In genomic region chr5:129698661-129699060, GRCh38 we compare ENCODE assay signal across 2 cellular contexts.
TF ChIP-seq lines count a peak whose summit lies in the region.

No MANE protein-coding gene starts in this region.

TF ChIP-seq in SK-N-SH, 30 proteins besides CTCF, POLR2A, EP300 and RAD21 (continued from another document):
- TF ChIP-seq REST (IDR thresholded peaks at IDR 0.05; ENCODE audit: low read depth, low read length) (no peak), NRF1 (IDR thresholded peaks at IDR 0.05; ENCODE audit: low read depth, low read length) (no peak), CHD2 (IDR thresholded peaks at IDR 0.05; ENCODE audit: low read length, partially characterized antibody) (no peak), POLR2AphosphoS5 (IDR thresholded peaks at IDR 0.05; ENCODE audit: low read depth, low read length) (no peak), PBX3 (IDR thresholded peaks at IDR 0.05) (no peak), MEF2A (IDR thresholded peaks at IDR 0.05; ENCODE audit: borderline replicate concordance, low read depth) (no peak), ELF1 (IDR thresholded peaks at IDR 0.05) (no peak), GATA2 (CRISPR knock-in tag; IDR thresholded peaks at IDR 0.05) (no peak), RXRA (IDR thresholded peaks at IDR 0.05; ENCODE audit: borderline replicate concordance, low read depth) (no peak), RCOR1 (IDR thresholded peaks at IDR 0.05; ENCODE audit: low read length) (no peak), NFIC (IDR thresholded peaks at IDR 0.05; ENCODE audit: borderline replicate concordance) (no peak), FOXM1 (IDR thresholded peaks at IDR 0.05; ENCODE audit: low read depth) (no peak), MXI1 (IDR thresholded peaks at IDR 0.05; ENCODE audit: low read depth, low read length) (no peak)

TF ChIP-seq in SK-N-SH treated with all-trans-retinoic acid at 6 μM for 48 hours, 23 proteins besides CTCF, POLR2A, EP300 and RAD21 (continued from another document):
- no peak for TF ChIP-seq POU6F1 (CRISPR knock-in tag; IDR thresholded peaks at IDR 0.05; ENCODE audit: borderline replicate concordance, low read depth)
- TF ChIP-seq ZNF70 (CRISPR knock-in tag; IDR thresholded peaks at IDR 0.05) = no peak
- TF ChIP-seq TCF4 (CRISPR knock-in tag; IDR thresholded peaks at IDR 0.05; ENCODE audit: borderline replicate concordance) = no peak
- TF ChIP-seq PATZ1 (CRISPR knock-in tag; IDR thresholded peaks at IDR 0.05; ENCODE audit: borderline replicate concordance) = no peak
